12 cellular contexts compared by ENCODE assay signal in the genomic region with DNA sequence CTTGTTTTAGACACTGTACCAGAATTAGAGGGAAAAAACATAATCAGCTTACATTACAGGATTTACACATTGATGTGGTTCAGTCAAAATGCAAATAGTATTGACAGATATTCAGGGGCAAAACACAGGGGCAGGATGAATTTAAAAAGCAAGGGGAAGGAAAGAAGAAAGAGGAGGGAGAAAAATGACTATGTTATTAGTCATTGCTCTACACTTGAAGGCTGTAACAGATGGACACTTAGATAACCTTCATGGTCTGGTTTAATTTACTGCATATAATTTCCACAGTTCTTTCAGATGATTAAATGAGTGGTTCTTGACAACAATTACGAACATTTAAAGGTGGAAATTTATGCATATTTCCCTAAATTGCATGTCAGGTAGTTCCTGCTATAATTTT. TPM values are rescaled to one million over a fixed set of nuclear protein-coding genes. Genes with fewer than 3 reads are reported as not detected.
DNase-seq lines count a peak whose midpoint lies in the region; ATAC-seq and TF ChIP-seq lines count a peak whose summit lies in the region.
"Had no signal": no experiment of that assay in that cellular context is flagged by ENCODE, and none has a peak within 500 bp of the region (broad histone marks: within the 10 kb centered on the region; RNA-seq: fewer than 3 reads in every experiment).

No MANE protein-coding gene starts in this region.

- dilution Hi-C loops in mammary epithelial cell (cut with HindIII; ENCODE audit: low sequenced_read_pairs): no loop called here

- no peak overlapping the region for H3K4me3 Mint-ChIP-seq in activated CD8-positive, alpha-beta T cell treated with anti-CD3 and anti-CD28 coated beads for 36 hours
- no peak overlapping the region for H3K4me3 Mint-ChIP-seq in activated CD8-positive, alpha-beta T cell treated with anti-CD3 and anti-CD28 coated beads, Interleukin-2, amount 10 ng/mL, durations not matched to agents 7 days and 5 days
- no peak overlapping the region for H3K4me3 Mint-ChIP-seq in CD4-positive, alpha-beta T cell

- no peak for TF ChIP-seq CTCF in activated CD8-positive, alpha-beta T cell treated with anti-CD3 and anti-CD28 coated beads for 36 hours (IDR thresholded peaks at IDR 0.05)
- TF ChIP-seq CTCF in mammary epithelial cell (conservative IDR thresholded peaks at IDR 0.05 in 1 of 2, IDR thresholded peaks at IDR 0.05 in 1 of 2; ENCODE audit: extremely low read depth in 1 of 2, insufficient read depth in 1 of 2, low read depth in 1 of 2, low read length in 2 of 2): no peak
- TF ChIP-seq CTCF in CD4-positive, alpha-beta T cell (IDR thresholded peaks at IDR 0.05): no peak

- no peak overlapping the region for H3K27ac Mint-ChIP-seq in activated CD8-positive, alpha-beta T cell treated with anti-CD3 and anti-CD28 coated beads for 36 hours
- H3K27ac Mint-ChIP-seq in activated CD8-positive, alpha-beta T cell treated with anti-CD3 and anti-CD28 coated beads, Interleukin-2, amount 10 ng/mL, durations not matched to agents 7 days and 5 days: no peak overlapping the region
- H3K27ac Mint-ChIP-seq in CD4-positive, alpha-beta T cell: no peak overlapping the region

- peak overlapping the region; percentile 1 for H3K9ac ChIP-seq in mammary epithelial cell (ENCODE audit: insufficient read depth, low read length)

- no peaks in the 10 kb centered on the region for H3K36me3 ChIP-seq in mammary epithelial cell (ENCODE audit: insufficient read depth, low read length)

- CTCF ChIA-PET in activated CD8-positive, alpha-beta T cell treated with anti-CD3 and anti-CD28 coated beads for 36 hours (lab: Charles Lee): interaction anchor here (1.4 kb wide), 1 partner anchor 18 kb away, joined by 7 read pairs; no protein-coding TSS in a partner anchor
- CTCF ChIA-PET in activated CD8-positive, alpha-beta T cell treated with anti-CD3 and anti-CD28 coated beads, Interleukin-2, amount 10 ng/mL, durations not matched to agents 7 days and 5 days (lab: Charles Lee): interaction anchor here (1.0 kb wide), 1 partner anchor 9 kb away, joined by 5 read pairs; no protein-coding TSS in a partner anchor
- CTCF ChIA-PET in mammary epithelial cell (lab: Charles Lee; ENCODE audit: low non-redundant PET): no interaction called here
- CTCF ChIA-PET in CD4-positive, alpha-beta T cell (lab: Charles Lee): interaction anchor here (1.7 to 2.0 kb wide), 2 partner anchors 14 to 17 kb away, joined by 4 to 6 read pairs; no protein-coding TSS in a partner anchor

- peak; percentile 66 for ATAC-seq in activated CD8-positive, alpha-beta T cell treated with anti-CD3 and anti-CD28 coated beads for 36 hours
- ATAC-seq in activated CD8-positive, alpha-beta T cell treated with anti-CD3 and anti-CD28 coated beads, Interleukin-2, amount 10 ng/mL, durations not matched to agents 7 days and 5 days: no peak
- no peak for ATAC-seq in CD4-positive, alpha-beta T cell (ENCODE audit: poor library complexity)
- ATAC-seq: HepG2, mucosa of descending colon had no signal

- H3K79me2 ChIP-seq in mammary epithelial cell (ENCODE audit: insufficient read depth, low read length): peaks cover 85% of the 10 kb centered on the region

- no peaks in the 10 kb centered on the region for H3K9me3 ChIP-seq in mammary epithelial cell (replicated peaks; ENCODE audit: insufficient read depth, low read length)
- no peaks in the 10 kb centered on the region for H3K9me3 ChIP-seq in CD4-positive, alpha-beta T cell (ENCODE audit: control insufficient read depth, low read length)
- H3K9me3 ChIP-seq: mucosa of descending colon had no signal

- no peaks in the 10 kb centered on the region for H3K27me3 Mint-ChIP-seq in activated CD8-positive, alpha-beta T cell treated with anti-CD3 and anti-CD28 coated beads for 36 hours
- H3K27me3 Mint-ChIP-seq in activated CD8-positive, alpha-beta T cell treated with anti-CD3 and anti-CD28 coated beads, Interleukin-2, amount 10 ng/mL, durations not matched to agents 7 days and 5 days (ENCODE audit: low read depth): no peaks in the 10 kb centered on the region
- no peaks in the 10 kb centered on the region for H3K27me3 Mint-ChIP-seq in CD4-positive, alpha-beta T cell

- H3K4me1 Mint-ChIP-seq in activated CD8-positive, alpha-beta T cell treated with anti-CD3 and anti-CD28 coated beads for 36 hours (ENCODE audit: low read depth): peaks cover 38% of the 10 kb centered on the region
- H3K4me1 Mint-ChIP-seq in activated CD8-positive, alpha-beta T cell treated with anti-CD3 and anti-CD28 coated beads, Interleukin-2, amount 10 ng/mL, durations not matched to agents 7 days and 5 days (ENCODE audit: low read depth): peaks cover 8% of the 10 kb centered on the region
- peaks cover 27% of the 10 kb centered on the region for H3K4me1 Mint-ChIP-seq in CD4-positive, alpha-beta T cell (ENCODE audit: low read depth)

- H3K27ac ChIP-seq in mammary epithelial cell (ENCODE audit: insufficient read depth, low read depth, low read length): no peak overlapping the region
- H3K27ac ChIP-seq in CD4-positive, alpha-beta T cell (ENCODE audit: low read depth, low read length): no peak overlapping the region

- no peak overlapping the region for H3K4me2 ChIP-seq in mammary epithelial cell (ENCODE audit: insufficient read depth, low read depth, low read length)

- 18% methylated on average over 1 of the region's 1 CpG for WGBS in mammary epithelial cell (ENCODE audit: low coverage, missing lambda C conversion rate)

- H3K9me3 Mint-ChIP-seq in activated CD8-positive, alpha-beta T cell treated with anti-CD3 and anti-CD28 coated beads for 36 hours: no peaks in the 10 kb centered on the region
- no peaks in the 10 kb centered on the region for H3K9me3 Mint-ChIP-seq in activated CD8-positive, alpha-beta T cell treated with anti-CD3 and anti-CD28 coated beads, Interleukin-2, amount 10 ng/mL, durations not matched to agents 7 days and 5 days (ENCODE audit: insufficient read depth)
- H3K9me3 Mint-ChIP-seq in CD4-positive, alpha-beta T cell: no peaks in the 10 kb centered on the region

- no peak for DNase-seq in activated CD8-positive, alpha-beta T cell treated with anti-CD3 and anti-CD28 coated beads for 36 hours
- DNase-seq in activated CD8-positive, alpha-beta T cell treated with anti-CD3 and anti-CD28 coated beads, Interleukin-2, amount 10 ng/mL, durations not matched to agents 7 days and 5 days: no peak
- DNase-seq in NCI-H69 (lab: John Stamatoyannopoulos, UW) (peak; percentile 7), mammary epithelial cell (peak; percentile 32), renal cortical epithelial cell (ENCODE audit: low read depth) (peak; percentile 58), GM19240 (ENCODE audit: insufficient read length, low spot score) (no peak), NCI-H2196 treated with DMSO at 0.1 percent for 48 hours (lab: John Stamatoyannopoulos, UW; ENCODE audit: unreplicated experiment) (no peak)
- DNase-seq in CD4-positive, alpha-beta T cell: no peak
- DNase-seq: hippocampal formation, mucosa of descending colon had no signal

- H3K36me3 Mint-ChIP-seq in activated CD8-positive, alpha-beta T cell treated with anti-CD3 and anti-CD28 coated beads for 36 hours (ENCODE audit: low read depth): peaks cover 15% of the 10 kb centered on the region
- peaks cover 2% of the 10 kb centered on the region for H3K36me3 Mint-ChIP-seq in activated CD8-positive, alpha-beta T cell treated with anti-CD3 and anti-CD28 coated beads, Interleukin-2, amount 10 ng/mL, durations not matched to agents 7 days and 5 days (ENCODE audit: low read depth)
- H3K36me3 Mint-ChIP-seq in CD4-positive, alpha-beta T cell (ENCODE audit: low read depth): peaks cover 5% of the 10 kb centered on the region

- POLR2A ChIA-PET in activated CD8-positive, alpha-beta T cell treated with anti-CD3 and anti-CD28 coated beads for 36 hours (lab: Charles Lee): no interaction called here
- POLR2A ChIA-PET in activated CD8-positive, alpha-beta T cell treated with anti-CD3 and anti-CD28 coated beads, Interleukin-2, amount 10 ng/mL, durations not matched to agents 7 days and 5 days (lab: Charles Lee): no interaction called here
- POLR2A ChIA-PET in CD4-positive, alpha-beta T cell (lab: Charles Lee): no interaction called here

- BruUV-seq in mammary epithelial cell (replicated peaks; lab: Mats Ljungman, UMichigan): no TSS peak

- peaks cover 6% of the 10 kb centered on the region for H3K4me1 ChIP-seq in mammary epithelial cell (ENCODE audit: insufficient read depth, low read length)

- in situ Hi-C loops in mammary epithelial cell (cut with MboI; ENCODE audit: low sequenced_read_pairs in 2 of 2): no loop called here

- H3K4me3 ChIP-seq in mammary epithelial cell (replicated peaks in 1 of 3; ENCODE audit: insufficient read depth in 1 of 3, low read depth in 2 of 3, low read length in 3 of 3): no peak overlapping the region
- H3K4me3 ChIP-seq: mucosa of descending colon, skin epidermis had no signal

- H2AFZ ChIP-seq in mammary epithelial cell (ENCODE audit: low read depth, low read length): no peak overlapping the region

- H4K20me1 ChIP-seq in mammary epithelial cell (ENCODE audit: insufficient read depth, low read length): no peaks in the 10 kb centered on the region

- no peaks in the 10 kb centered on the region for H3K27me3 ChIP-seq in mammary epithelial cell (ENCODE audit: insufficient read depth, low read length)
- H3K27me3 ChIP-seq in CD4-positive, alpha-beta T cell (ENCODE audit: control insufficient read depth, insufficient read depth, low read length): no peaks in the 10 kb centered on the region

- intact Hi-C loops in activated CD8-positive, alpha-beta T cell treated with anti-CD3 and anti-CD28 coated beads for 36 hours (cut with micrococcal nuclease): no loop called here
- intact Hi-C loops in mammary epithelial cell (cut with micrococcal nuclease): no loop called here
- intact Hi-C loops in CD4-positive, alpha-beta T cell (cut with DNase I, micrococcal nuclease): no loop called here

RNA-seq across cellular contexts. Expression of a gene that starts 7.6 kb away (rescaled TPM):
- total RNA-seq in activated CD8-positive, alpha-beta T cell treated with anti-CD3 and anti-CD28 coated beads for 36 hours: 100 to 1,000 TPM in 1 of 2 experiments, 10 to 100 TPM in 1; 93.9 to 110 TPM
- total RNA-seq in activated CD8-positive, alpha-beta T cell treated with anti-CD3 and anti-CD28 coated beads, Interleukin-2, amount 10 ng/mL, durations not matched to agents 7 days and 5 days: 10 to 100 TPM; 42.1 to 42.6 TPM
- total RNA-seq in mammary epithelial cell: 10 to 100 TPM; 20.8 to 55.3 TPM
- 24.7 TPM for polyA plus RNA-seq in mammary epithelial cell
- 0.67 TPM for polyA minus RNA-seq in mammary epithelial cell
- 15.1 and 17.2 TPM in 2 replicates for total RNA-seq in renal cortical epithelial cell
- 10 to 100 TPM; 12.2 TPM for total RNA-seq in CD4-positive, alpha-beta T cell

Comparison
In these comparisons a context has a peak if more than half of its experiments do, and no peak if none do; other contexts are left out.
1. DNase-seq: peak in NCI-H69 (single experiment), mammary epithelial cell (single experiment) and renal cortical epithelial cell (single experiment); none in activated CD8-positive, alpha-beta T cell treated with anti-CD3 and anti-CD28 coated beads for 36 hours (single experiment), activated CD8-positive, alpha-beta T cell treated with anti-CD3 and anti-CD28 coated beads, Interleukin-2, amount 10 ng/mL, durations not matched to agents 7 days and 5 days (single experiment), GM19240 (single experiment), NCI-H2196 treated with DMSO at 0.1 percent for 48 hours (single experiment) and CD4-positive, alpha-beta T cell (0 of 10).